In genomic region chr5:153212471-153212870, GRCh38 we compare ENCODE assay signal across 24 cellular contexts.
"Had no signal": no experiment of that assay in that cellular context is flagged by ENCODE, and none has a peak within 500 bp of the region (broad histone marks: within the 10 kb centered on the region; RNA-seq: fewer than 3 reads in every experiment).

No MANE protein-coding gene starts in this region.

- H3K9me3 ChIP-seq: esophagus squamous epithelium, gastrocnemius medialis had no signal

- DNase-seq: dermis blood vessel endothelial cell; dorsolateral prefrontal cortex; effector CD4-positive, alpha-beta T cell; effector memory CD4-positive, alpha-beta T cell; erythroblast; esophagus squamous epithelium; foreskin fibroblast; foreskin melanocyte; gastrocnemius medialis; glutamatergic neuron; head of caudate nucleus; heart right ventricle; hippocampal formation; left cardiac atrium; left lung; left ventricle myocardium superior; lower lobe of right lung; mesenchymal stem cell; mucosa of descending colon; naive B cell; naive thymus-derived CD8-positive, alpha-beta T cell had no signal

- H3K27me3 ChIP-seq: esophagus squamous epithelium, gastrocnemius medialis, heart right ventricle, left lung had no signal

- H3K4me3 ChIP-seq: coronary artery, dorsolateral prefrontal cortex, esophagus squamous epithelium, gastrocnemius medialis, heart right ventricle, left lung, lower lobe of right lung, mucosa of descending colon had no signal

- H3K4me1 ChIP-seq: esophagus squamous epithelium, gastrocnemius medialis, heart right ventricle, left lung, lower lobe of right lung had no signal

- ATAC-seq: esophagus mucosa; gastrocnemius medialis; heart right ventricle; left cardiac atrium; left lung; left ventricle myocardium superior; lower lobe of right lung; mucosa of descending colon; naive thymus-derived CD8-positive, alpha-beta T cell had no signal

- H3K27ac ChIP-seq: coronary artery, dorsolateral prefrontal cortex, epithelial cell of prostate, esophagus squamous epithelium, gastrocnemius medialis, heart right ventricle, left lung, lower lobe of right lung had no signal

- H3K36me3 ChIP-seq: esophagus squamous epithelium, gastrocnemius medialis, heart right ventricle, left lung, lower lobe of right lung had no signal
